In genomic region chr7:71312755-71313490, GRCh38 we compare ENCODE assay signal across 1 cellular context.
TF ChIP-seq lines count a peak whose summit lies in the region.

No MANE protein-coding gene starts in this region.

TF ChIP-seq in HepG2, 621 proteins besides CTCF, POLR2A, EP300 and RAD21 (continued from another document):
- no peak for TF ChIP-seq THAP9 (CRISPR knock-in tag; IDR thresholded peaks at IDR 0.05; ENCODE audit: borderline replicate concordance)
- peak; percentile 64 for TF ChIP-seq MAFF (IDR thresholded peaks at IDR 0.05; ENCODE audit: low read depth, low read length)
